8 cellular contexts compared by ENCODE assay signal in the genomic region with DNA sequence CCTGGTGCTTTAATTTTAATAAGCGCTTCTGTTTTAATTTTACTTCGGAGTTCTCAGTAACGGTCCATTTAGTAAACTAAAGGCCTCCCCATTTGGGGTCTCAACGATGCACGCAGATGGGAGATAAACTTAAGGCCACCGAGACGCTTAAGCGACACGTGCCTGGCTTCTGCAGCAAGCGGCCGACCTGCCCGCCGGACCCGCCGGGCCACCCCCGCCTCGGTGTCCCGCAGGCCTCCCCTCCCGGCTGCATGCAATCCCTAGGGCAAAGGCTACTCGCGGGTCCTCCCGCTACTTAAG. TPM values are rescaled to one million over a fixed set of nuclear protein-coding genes. Genes with fewer than 3 reads are reported as not detected.
DNase-seq lines count a peak whose midpoint lies in the region; ATAC-seq and TF ChIP-seq lines count a peak whose summit lies in the region.

No MANE protein-coding gene starts in this region.

- H3K27me3 ChIP-seq in Caco-2 (replicated peaks; ENCODE audit: control insufficient read depth, insufficient read depth, low read length) (no peaks in the 10 kb centered on the region), thyroid gland (no peaks in the 10 kb centered on the region)

- peak; percentile 7 for ATAC-seq in HG02759 (IDR thresholded peaks at IDR 0.05; ENCODE audit: unreplicated experiment)
- ATAC-seq in activated T-cell treated with anti-CD3 and anti-CD28 coated beads, Interleukin-2, amount 50 U/mL, for 72 hours (replicated peaks in 1 of 2): no peak

- POLR2A ChIA-PET in Caco-2 (lab: Charles Lee): interaction anchor here (1.8 kb wide), 1 partner anchor 19 kb away, joined by 6 read pairs; a partner anchor contains a TSS
- POLR2A ChIA-PET in GM10248 (lab: Yijun Ruan, JAX): no interaction called here

- BruUV-seq in Caco-2 (replicated peaks; lab: Mats Ljungman, UMichigan): no TSS peak

- H3K4me3 ChIP-seq in Caco-2 (ENCODE audit: low read depth, low read length) (peak overlapping the region; percentile 97), thyroid gland (replicated peaks in 1 of 3) (peak overlapping the region; percentile 37 to 62 (median 61))

- peak overlapping the region; percentile 64 to 87 (median 76) for H3K27ac ChIP-seq in thyroid gland

- H3K9me3 ChIP-seq in Caco-2: no peaks in the 10 kb centered on the region
- no peaks in the 10 kb centered on the region for H3K9me3 ChIP-seq in thyroid gland

- TF ChIP-seq POLR2A in thyroid gland (IDR thresholded peaks at IDR 0.05): no peak

- CTCF ChIA-PET in Caco-2 (lab: Charles Lee): no interaction called here
- CTCF ChIA-PET in GM10248 (lab: Yijun Ruan, JAX): interaction anchor here (1.9 kb wide), 1 partner anchor 60 kb away, joined by 9 read pairs; a partner anchor contains a TSS

- DNase-seq in Caco-2 (peak in 1 of 2 experiments; percentile 74), kidney glomerular epithelial cell (lab: John Stamatoyannopoulos, UW) (peak; percentile 40), thyroid gland (no peak), SKM-1 (lab: John Stamatoyannopoulos, UW; ENCODE audit: unreplicated experiment) (no peak), cortex of kidney (lab: John Stamatoyannopoulos, UW) (no peak), GM10248 (ENCODE audit: extremely low spot score) (no peak)
- DNase-seq in activated T-cell treated with anti-CD3 and anti-CD28 coated beads, Interleukin-2, amount 50 U/mL, for 72 hours: no peak

- peak overlapping the region; percentile 61 for H3K27ac Mint-ChIP-seq in Caco-2 (ENCODE audit: unreplicated experiment)
- no peak overlapping the region for H3K27ac Mint-ChIP-seq in activated T-cell treated with anti-CD3 and anti-CD28 coated beads, Interleukin-2, amount 50 U/mL, for 72 hours

- peak overlapping the region; percentile 73 for H3K4me3 Mint-ChIP-seq in Caco-2 (ENCODE audit: unreplicated experiment)
- peak overlapping the region; percentile 84 to 87 for H3K4me3 Mint-ChIP-seq in activated T-cell treated with anti-CD3 and anti-CD28 coated beads, Interleukin-2, amount 50 U/mL, for 72 hours

- intact Hi-C loops in Caco-2 (cut with micrococcal nuclease; ENCODE audit: unreplicated experiment) (loop anchor here (5.0 to 10.0 kb wide), 2 partner anchors 47 to 219 kb away; a partner anchor contains a TSS), thyroid gland (cut with DNase I) (loop anchor here (10.0 kb wide), 1 partner anchor 219 kb away; a partner anchor contains a TSS)

- H3K4me1 ChIP-seq in Caco-2 (0 out of 2 replicates have a peak, but pooled peaks cover 3% of the 10 kb centered on the region), thyroid gland (peaks cover 26 to 34% of the 10 kb centered on the region in 2 donors)

- H3K9me3 Mint-ChIP-seq in Caco-2 (ENCODE audit: unreplicated experiment): no peaks in the 10 kb centered on the region
- H3K9me3 Mint-ChIP-seq in activated T-cell treated with anti-CD3 and anti-CD28 coated beads, Interleukin-2, amount 50 U/mL, for 72 hours: peaks cover 1 to 2% of the 10 kb centered on the region in 2 donors

- peaks cover 11% of the 10 kb centered on the region for H3K36me3 Mint-ChIP-seq in Caco-2 (ENCODE audit: insufficient read depth, unreplicated experiment)
- peaks cover 0 to 2% of the 10 kb centered on the region in 2 donors for H3K36me3 Mint-ChIP-seq in activated T-cell treated with anti-CD3 and anti-CD28 coated beads, Interleukin-2, amount 50 U/mL, for 72 hours (ENCODE audit: insufficient read depth in 2 of 2)

- 1 to 3% methylated on average over 18 to 22 of the region's 22 CpGs for WGBS in thyroid gland, 2 donors

- TF ChIP-seq CTCF in Caco-2 (IDR thresholded peaks at IDR 0.05; ENCODE audit: insufficient read depth in 1 of 2, low read depth in 1 of 2, low read length in 1 of 2, severe bottlenecking in 1 of 2, unreplicated experiment in 1 of 2) (no peak), thyroid gland (IDR thresholded peaks at IDR 0.05) (no peak), GM10248 (IDR thresholded peaks at IDR 0.05; ENCODE audit: control extremely low read depth, extremely low read depth, low read depth, missing control alignments) (no peak)

- H3K36me3 ChIP-seq in Caco-2 (ENCODE audit: control insufficient read depth, insufficient read depth, low read length) (no peaks in the 10 kb centered on the region), thyroid gland (no peaks in the 10 kb centered on the region)

- peaks cover 7% of the 10 kb centered on the region for H3K4me1 Mint-ChIP-seq in Caco-2 (ENCODE audit: low read depth, unreplicated experiment)
- peaks cover 19% of the 10 kb centered on the region for H3K4me1 Mint-ChIP-seq in activated T-cell treated with anti-CD3 and anti-CD28 coated beads, Interleukin-2, amount 50 U/mL, for 72 hours (ENCODE audit: low read depth)

- no peaks in the 10 kb centered on the region for H3K27me3 Mint-ChIP-seq in Caco-2 (ENCODE audit: insufficient read depth, unreplicated experiment)
- no peaks in the 10 kb centered on the region for H3K27me3 Mint-ChIP-seq in activated T-cell treated with anti-CD3 and anti-CD28 coated beads, Interleukin-2, amount 50 U/mL, for 72 hours (ENCODE audit: low read depth)

RNA-seq across cellular contexts. Expression of a gene that starts 0.6 kb away (rescaled TPM):
- total RNA-seq in Caco-2 (2022) (105 and 115 TPM in 2 replicates), thyroid gland (10 to 100 TPM; 48.8 to 82.1 (median 60.7) TPM)
- 10 to 100 TPM; 12.4 to 12.6 TPM for total RNA-seq in activated T-cell treated with anti-CD3 and anti-CD28 coated beads, Interleukin-2, amount 50 U/mL, for 72 hours

RNA-seq across cellular contexts. Expression of a gene that starts 18.6 kb away (rescaled TPM):
- 0.70 and 0.95 TPM in 2 replicates for total RNA-seq in Caco-2 (2022)
- under 1 TPM in 1 of 2 donors, not detected in 1; 0.91 TPM for total RNA-seq in activated T-cell treated with anti-CD3 and anti-CD28 coated beads, Interleukin-2, amount 50 U/mL, for 72 hours
- total RNA-seq in thyroid gland: 10 to 100 TPM in 2 of 4 donors, 1 to 10 TPM in 2; 3.1 to 14.2 (median 9.7) TPM

RNA-seq across cellular contexts. Expression of a gene that starts 60.0 kb away (rescaled TPM):
- 53.0 and 54.5 TPM in 2 replicates for total RNA-seq in Caco-2 (2022)
- total RNA-seq in activated T-cell treated with anti-CD3 and anti-CD28 coated beads, Interleukin-2, amount 50 U/mL, for 72 hours: 10 to 100 TPM; 19.2 to 23.9 TPM
- total RNA-seq in thyroid gland: 10 to 100 TPM; 49.2 to 57.6 (median 53.3) TPM
